Comparison of ENCODE assay signal across 13 cellular contexts in genomic region chr4:142883433-142883832, GRCh38. TPM values are rescaled to one million over a fixed set of nuclear protein-coding genes. Genes with fewer than 3 reads are reported as not detected.
DNase-seq lines count a peak whose midpoint lies in the region; ATAC-seq and TF ChIP-seq lines count a peak whose summit lies in the region.
"Had no signal": no experiment of that assay in that cellular context is flagged by ENCODE, and none has a peak within 500 bp of the region (broad histone marks: within the 10 kb centered on the region; RNA-seq: fewer than 3 reads in every experiment).

No MANE protein-coding gene starts in this region.

- TF ChIP-seq CTCF in epithelial cell of proximal tubule (conservative IDR thresholded peaks at IDR 0.05; ENCODE audit: low read depth, low read length) (peak; percentile 54), gastrocnemius medialis (IDR thresholded peaks at IDR 0.05 in 4 of 5, conservative IDR thresholded peaks at IDR 0.05 in 1 of 5) (peak in 3 of 5 experiments; percentile 16 to 42 (median 42))

- no peak overlapping the region for H2AFZ ChIP-seq in trophoblast cell (ENCODE audit: insufficient read depth, low read length, poor library complexity)

- no peak overlapping the region for H3K27ac ChIP-seq in gastrocnemius medialis
- H3K27ac ChIP-seq in trophoblast cell (ENCODE audit: low read depth, low read length), result no peak overlapping the region

- H3K18ac ChIP-seq in trophoblast cell (ENCODE audit: low read length), result no peak overlapping the region

- H3K79me1 ChIP-seq in trophoblast cell (ENCODE audit: low read length), result no peaks in the 10 kb centered on the region

- no peak overlapping the region for H2BK12ac ChIP-seq in trophoblast cell (ENCODE audit: low read length)

- no peak overlapping the region for H2BK5ac ChIP-seq in trophoblast cell (ENCODE audit: low read depth, low read length, poor library complexity)

- in situ Hi-C loops in gastrocnemius medialis (cut with MboI; ENCODE audit: low sequenced_read_pairs in 4 of 4), result no loop called here

- H3K23ac ChIP-seq in trophoblast cell (ENCODE audit: low read length), result no peak overlapping the region

- H3K9me3 ChIP-seq in gastrocnemius medialis (no peaks in the 10 kb centered on the region), trophoblast cell (ENCODE audit: insufficient read depth, low read depth, low read length) (no peaks in the 10 kb centered on the region)

- H4K91ac ChIP-seq in trophoblast cell (ENCODE audit: low read depth, low read length), result no peak overlapping the region

- intact Hi-C loops in activated CD4-positive, alpha-beta T cell treated with anti-CD3 and anti-CD28 coated beads for 36 hours (cut with DNase I, micrococcal nuclease), result no loop called here
- intact Hi-C loops in gastrocnemius medialis (cut with DNase I; ENCODE audit: low total_unique reads), result loop anchor here (5.0 kb wide), 1 partner anchor 144 kb away; no protein-coding TSS in a partner anchor

- DNase-seq in activated CD4-positive, alpha-beta T cell treated with anti-CD3 and anti-CD28 coated beads for 36 hours, result peak; percentile 13
- no peak for DNase-seq in activated CD4-positive, alpha-beta T cell treated with anti-CD3 and anti-CD28 coated beads for 1 hour
- DNase-seq in NCI-H82 (lab: John Stamatoyannopoulos, UW) (peak; percentile 57), epithelial cell of proximal tubule (ENCODE audit: low read depth) (no peak), gastrocnemius medialis (no peak), NOMO-1 treated with DMSO at 0.1 percent for 48 hours (lab: John Stamatoyannopoulos, UW; ENCODE audit: unreplicated experiment) (no peak), trophoblast cell (no peak)
- DNase-seq: activated B cell treated with CpG ODN at 0.5 μM for 24 hours, substantia nigra had no signal

- CTCF ChIA-PET in activated CD4-positive, alpha-beta T cell treated with anti-CD3 and anti-CD28 coated beads for 36 hours (lab: Charles Lee), result no interaction called here

- POLR2A ChIA-PET in activated CD4-positive, alpha-beta T cell treated with anti-CD3 and anti-CD28 coated beads for 36 hours (lab: Charles Lee), result no interaction called here

- H3K36me3 ChIP-seq in gastrocnemius medialis (no peaks in the 10 kb centered on the region), trophoblast cell (ENCODE audit: control insufficient read depth in 1 of 2, insufficient read depth in 2 of 2, low read length in 2 of 2) (no peaks in the 10 kb centered on the region)

- no peak overlapping the region for H3K4ac ChIP-seq in trophoblast cell (ENCODE audit: low read depth, low read length)

- no peaks in the 10 kb centered on the region for H3K4me1 Mint-ChIP-seq in activated CD4-positive, alpha-beta T cell treated with anti-CD3 and anti-CD28 coated beads for 36 hours
- H3K4me1 Mint-ChIP-seq: activated B cell treated with CpG ODN at 0.5 μM for 24 hours; CD4-positive, CD25-positive, alpha-beta regulatory T cell; IgD-negative memory B cell had no signal

- H3K4me1 ChIP-seq in gastrocnemius medialis, result no peaks in the 10 kb centered on the region
- peaks cover 0 to 2% of the 10 kb centered on the region in 2 experiments for H3K4me1 ChIP-seq in trophoblast cell (ENCODE audit: control insufficient read depth in 1 of 2, insufficient read depth in 2 of 2, low read length in 2 of 2)

- no peak overlapping the region for H3K27ac Mint-ChIP-seq in activated CD4-positive, alpha-beta T cell treated with anti-CD3 and anti-CD28 coated beads for 36 hours
- H3K27ac Mint-ChIP-seq: activated B cell treated with CpG ODN at 0.5 μM for 24 hours; CD4-positive, CD25-positive, alpha-beta regulatory T cell; dendritic cell treated with granulocyte-macrophage colony-stimulating factor and Interleukin-4, amounts not matched to agents 40 ng/mL and 50 ng/mL, for 4 days; IgD-negative memory B cell had no signal

- WGBS in trophoblast cell (ENCODE audit: extremely low coverage, insufficient coverage, insufficient read length), result no CpG with 5 or more reads among the region's 2 CpGs

- H2AK5ac ChIP-seq in trophoblast cell (ENCODE audit: low read length), result no peak overlapping the region

- H3K27me3 ChIP-seq in gastrocnemius medialis, result no peaks in the 10 kb centered on the region
- H3K27me3 ChIP-seq in trophoblast cell (ENCODE audit: insufficient read depth, low read length), result no peaks in the 10 kb centered on the region

- no peak overlapping the region for H4K8ac ChIP-seq in trophoblast cell (ENCODE audit: low read depth, low read length)

- no peak overlapping the region for H4K12ac ChIP-seq in trophoblast cell (ENCODE audit: low read depth, low read length)

- no peak overlapping the region for H3K9ac ChIP-seq in trophoblast cell (ENCODE audit: low read length)

- H3K4me2 ChIP-seq in trophoblast cell (ENCODE audit: low read length), result no peak overlapping the region

- ATAC-seq in activated CD4-positive, alpha-beta T cell treated with anti-CD3 and anti-CD28 coated beads for 36 hours, result no peak
- ATAC-seq in gastrocnemius medialis (peak in 1 of 2 donors; percentile 51), HG03432 (IDR thresholded peaks at IDR 0.05; ENCODE audit: unreplicated experiment) (no peak)

- no peaks in the 10 kb centered on the region for H3K36me3 Mint-ChIP-seq in activated CD4-positive, alpha-beta T cell treated with anti-CD3 and anti-CD28 coated beads for 36 hours (ENCODE audit: low read depth)
- H3K36me3 Mint-ChIP-seq: CD4-positive, CD25-positive, alpha-beta regulatory T cell; IgD-negative memory B cell had no signal

- no peaks in the 10 kb centered on the region for H3K27me3 Mint-ChIP-seq in activated CD4-positive, alpha-beta T cell treated with anti-CD3 and anti-CD28 coated beads for 36 hours
- H3K27me3 Mint-ChIP-seq: activated B cell treated with CpG ODN at 0.5 μM for 24 hours; CD4-positive, CD25-positive, alpha-beta regulatory T cell; dendritic cell treated with granulocyte-macrophage colony-stimulating factor and Interleukin-4, amounts not matched to agents 40 ng/mL and 50 ng/mL, for 4 days; IgD-negative memory B cell had no signal

- no peak overlapping the region for H3K4me3 Mint-ChIP-seq in activated CD4-positive, alpha-beta T cell treated with anti-CD3 and anti-CD28 coated beads for 36 hours
- H3K4me3 Mint-ChIP-seq: activated B cell treated with CpG ODN at 0.5 μM for 24 hours; CD4-positive, CD25-positive, alpha-beta regulatory T cell; dendritic cell treated with granulocyte-macrophage colony-stimulating factor and Interleukin-4, amounts not matched to agents 40 ng/mL and 50 ng/mL, for 4 days; IgD-negative memory B cell had no signal

- H2BK120ac ChIP-seq in trophoblast cell (ENCODE audit: insufficient read depth, low read length, poor library complexity), result no peak overlapping the region

- H3K9me3 Mint-ChIP-seq in activated CD4-positive, alpha-beta T cell treated with anti-CD3 and anti-CD28 coated beads for 36 hours (ENCODE audit: low read depth), result no peaks in the 10 kb centered on the region
- H3K9me3 Mint-ChIP-seq: activated B cell treated with CpG ODN at 0.5 μM for 24 hours; CD4-positive, CD25-positive, alpha-beta regulatory T cell; dendritic cell treated with granulocyte-macrophage colony-stimulating factor and Interleukin-4, amounts not matched to agents 40 ng/mL and 50 ng/mL, for 4 days; IgD-negative memory B cell had no signal

- no peak for TF ChIP-seq POLR2A in gastrocnemius medialis (IDR thresholded peaks at IDR 0.05)

- H3K79me2 ChIP-seq in trophoblast cell (ENCODE audit: control insufficient read depth, insufficient read depth, low read length, poor library complexity), result no peaks in the 10 kb centered on the region

- H3K14ac ChIP-seq in trophoblast cell (ENCODE audit: low read length), result no peak overlapping the region

- no peak overlapping the region for H3K4me3 ChIP-seq in epithelial cell of proximal tubule (ENCODE audit: low read depth, low read length)
- H3K4me3 ChIP-seq in gastrocnemius medialis, result no peak overlapping the region
- no peak overlapping the region for H3K4me3 ChIP-seq in trophoblast cell (ENCODE audit: low read depth, low read length)

RNA-seq across cellular contexts. Expression of gene INPP4B, which starts 37.3 kb away (rescaled TPM):
- 10 to 100 TPM; 66.6 to 70.7 TPM for total RNA-seq in activated CD4-positive, alpha-beta T cell treated with anti-CD3 and anti-CD28 coated beads for 36 hours
- total RNA-seq in epithelial cell of proximal tubule, result 12.0 and 14.2 TPM in 2 replicates
- 10 to 100 TPM in 1 of 4 donors, 1 to 10 TPM in 3; 7.5 to 23.6 (median 9.1) TPM for total RNA-seq in gastrocnemius medialis
- 1.4 and 1.7 TPM in 2 replicates for polyA plus RNA-seq in trophoblast cell (2013)

Comparison
In these comparisons a context has a peak if more than half of its experiments do, and no peak if none do; other contexts are left out.
1. DNase-seq: peak in activated CD4-positive, alpha-beta T cell treated with anti-CD3 and anti-CD28 coated beads for 36 hours (single experiment) and NCI-H82 (single experiment); none in activated CD4-positive, alpha-beta T cell treated with anti-CD3 and anti-CD28 coated beads for 1 hour (single experiment), epithelial cell of proximal tubule (single experiment), gastrocnemius medialis (0 of 2), NOMO-1 treated with DMSO at 0.1 percent for 48 hours (single experiment) and trophoblast cell (0 of 2).